ENCODE assay signal across 16 cellular contexts in the genomic region with DNA sequence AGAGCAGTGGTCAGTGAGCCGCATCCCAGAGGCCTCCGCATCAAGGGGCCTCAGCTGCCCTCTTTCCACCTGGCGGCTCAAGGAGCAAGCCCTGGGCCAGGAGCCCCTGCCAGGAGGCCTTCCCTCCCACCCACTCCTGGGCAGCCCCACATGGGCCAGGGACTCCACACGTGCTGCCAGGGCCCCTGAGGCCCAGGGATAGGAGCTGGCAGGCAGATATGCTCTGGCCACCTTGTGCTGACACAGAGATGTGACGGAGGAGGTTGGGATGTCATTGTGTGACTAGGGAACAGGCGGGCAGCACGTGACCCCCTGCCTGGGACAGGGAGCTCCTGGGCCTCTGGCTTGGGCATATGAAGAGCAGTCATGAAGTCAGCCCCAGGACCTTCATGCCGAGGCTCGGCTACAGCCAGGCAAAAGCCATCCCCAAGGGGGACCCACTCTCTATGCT.
DNase-seq lines count a peak whose midpoint lies in the region; FAIRE-seq and TF ChIP-seq lines count a peak whose summit lies in the region.
"Had no signal": no experiment of that assay in that cellular context is flagged by ENCODE, and none has a peak within 500 bp of the region (broad histone marks: within the 10 kb centered on the region; RNA-seq: fewer than 3 reads in every experiment).

No MANE protein-coding gene starts in this region.

- H2BK15ac ChIP-seq in H1 (ENCODE audit: low read length) (peak overlapping the region; percentile 75; the same call in 1 of the 2 replicates), mesendoderm (replicated peaks; ENCODE audit: low read depth) (no peak overlapping the region)

- no peaks in the 10 kb centered on the region for H3K36me3 ChIP-seq in H1 (ENCODE audit: control insufficient read depth in 2 of 4, insufficient read depth in 4 of 4, low read length in 3 of 4)
- no peaks in the 10 kb centered on the region for H3K36me3 ChIP-seq in mesendoderm (ENCODE audit: control insufficient read depth, insufficient read depth, low read length)
- no peaks in the 10 kb centered on the region for H3K36me3 ChIP-seq in thyroid gland
- no peaks in the 10 kb centered on the region for H3K36me3 ChIP-seq in brain microvascular endothelial cell (replicated peaks)

- H2BK12ac ChIP-seq in H1 (ENCODE audit: low read depth, low read length) = peak overlapping the region; percentile 98

- H3K9me3 ChIP-seq in H1 (ENCODE audit: insufficient read depth in 2 of 2, low read depth in 1 of 2, low read length in 1 of 2) (no peaks in the 10 kb centered on the region), thyroid gland (no peaks in the 10 kb centered on the region)

- H2BK120ac ChIP-seq in H1 (replicated peaks; ENCODE audit: low read depth, low read length) (peak overlapping the region; percentile 98), mesendoderm (ENCODE audit: low read depth, low read length) (no peak overlapping the region)

- H2BK5ac ChIP-seq in H1 (ENCODE audit: low read depth, low read length) (peak overlapping the region; percentile 97), mesendoderm (ENCODE audit: low read length) (peak overlapping the region; percentile 31)

- DNase-seq in DMS53 (lab: John Stamatoyannopoulos, UW) (peak; percentile 20), DMS53 treated with DMSO at 0.1 percent for 48 hours (lab: John Stamatoyannopoulos, UW; ENCODE audit: unreplicated experiment) (no peak), H1 (ENCODE audit: low read depth in 1 of 2, low spot score in 2 of 2) (no peak), mesendoderm (no peak), thyroid gland (peak in 1 of 2 donors; percentile 9), LoVo (ENCODE audit: low spot score) (no peak), brain microvascular endothelial cell (no peak), HTR-8/SVneo (ENCODE audit: insufficient read length, low spot score) (no peak)
- DNase-seq: 8988T; activated CD4-positive, alpha-beta T cell treated with anti-CD3 and anti-CD28 coated beads, Interleukin-2, amount 10 ng/mL, durations not matched to agents 24 days and 14 days; NCI-H187 treated with DMSO at 0.1 percent for 48 hours; stimulated activated naive CD4-positive, alpha-beta T cell; T-helper 9 cell; trophoblast cell had no signal

- H3K27me3 ChIP-seq in H1 (replicated peaks in 1 of 4; ENCODE audit: control insufficient read depth in 3 of 4, extremely low read depth in 1 of 4, insufficient read depth in 3 of 4, low read length in 3 of 4) (no peaks in the 10 kb centered on the region), mesendoderm (ENCODE audit: insufficient read depth, low read length, poor library complexity) (no peaks in the 10 kb centered on the region), thyroid gland (no peaks in the 10 kb centered on the region), brain microvascular endothelial cell (replicated peaks) (no peaks in the 10 kb centered on the region)

- no peak for TF ChIP-seq EP300 in H1 (IDR thresholded peaks at IDR 0.05; ENCODE audit: borderline replicate concordance in 1 of 2, low read depth in 2 of 2, low read length in 2 of 2)

- peak overlapping the region; percentile 89; the same call in 1 of the 2 replicates for H2AK5ac ChIP-seq in H1 (ENCODE audit: low read depth, low read length)
- no peak overlapping the region for H2AK5ac ChIP-seq in mesendoderm (ENCODE audit: low read length)

- peak overlapping the region; percentile 96 for H3K18ac ChIP-seq in H1 (ENCODE audit: extremely low read depth, low read length)
- H3K18ac ChIP-seq in mesendoderm (ENCODE audit: low read length) = peak overlapping the region; percentile 35

- H3K4ac ChIP-seq in H1 (replicated peaks; ENCODE audit: insufficient read length, low read depth, low read length) (peak overlapping the region; percentile 89), mesendoderm (ENCODE audit: low read depth, low read length) (peak overlapping the region; percentile 60)

- no peak for TF ChIP-seq RAD21 in H1 (IDR thresholded peaks at IDR 0.05 in 1 of 2, conservative IDR thresholded peaks at IDR 0.05 in 1 of 2; ENCODE audit: low read depth in 2 of 2, low read length in 2 of 2)

- H3K79me1 ChIP-seq in H1 (ENCODE audit: low read depth, low read length) = peaks cover 3% of the 10 kb centered on the region; the same call in 1 of the 2 replicates
- no peaks in the 10 kb centered on the region for H3K79me1 ChIP-seq in mesendoderm (ENCODE audit: low read length)

- H4K20me1 ChIP-seq in H1 (replicated peaks in 1 of 2; ENCODE audit: control insufficient read depth in 1 of 2, insufficient read depth in 2 of 2, low read length in 2 of 2) = no peaks in the 10 kb centered on the region

- CTCF ChIA-PET in H1 (lab: Charles Lee; ENCODE audit: partially characterized antibody) = interaction anchor here (0.6 to 2.9 kb wide), 5 partner anchors 10 to 361 kb away, joined by 3 to 13 read pairs (median 5); no protein-coding TSS in a partner anchor

- H3K4me1 ChIP-seq in H1 (replicated peaks in 1 of 4; ENCODE audit: control insufficient read depth in 3 of 4, insufficient read depth in 4 of 4, low read length in 3 of 4) = peaks cover 2 to 36% (median 27%) of the 10 kb centered on the region in 4 experiments
- H3K4me1 ChIP-seq in mesendoderm (ENCODE audit: control insufficient read depth, low read depth, low read length) = peaks cover 2% of the 10 kb centered on the region
- H3K4me1 ChIP-seq in thyroid gland = peaks cover 14 to 35% of the 10 kb centered on the region in 2 donors

- peak overlapping the region in 1 of 2 experiments; percentile 35; a peak in 2 of 4 replicates for H3K4me2 ChIP-seq in H1 (ENCODE audit: insufficient read depth in 1 of 2, low read depth in 2 of 2, low read length in 2 of 2)
- H3K4me2 ChIP-seq in mesendoderm (ENCODE audit: low read length) = no peak overlapping the region

- no peak for TF ChIP-seq CTCF in H1 (IDR thresholded peaks at IDR 0.05; ENCODE audit: control extremely low read depth in 1 of 3, insufficient read depth in 1 of 3, low read depth in 1 of 3, low read length in 3 of 3)
- TF ChIP-seq CTCF in thyroid gland (IDR thresholded peaks at IDR 0.05) = no peak
- TF ChIP-seq CTCF in brain microvascular endothelial cell (IDR thresholded peaks at IDR 0.05; ENCODE audit: low read depth, low read length, missing control alignments) = no peak

- H3K14ac ChIP-seq in H1 (ENCODE audit: insufficient read length) = no peak overlapping the region

- peaks cover 3% of the 10 kb centered on the region; the same call in 1 of the 2 replicates for H3K23me2 ChIP-seq in H1 (ENCODE audit: low read depth, low read length)

- no peak overlapping the region for H3K4me3 ChIP-seq in H1 (ENCODE audit: extremely low read depth in 1 of 4, insufficient read depth in 2 of 4, low read depth in 3 of 4, low read length in 4 of 4)
- H3K4me3 ChIP-seq in mesendoderm (ENCODE audit: low read length) = no peak overlapping the region
- no peak overlapping the region for H3K4me3 ChIP-seq in thyroid gland (replicated peaks in 1 of 3)
- no peak overlapping the region for H3K4me3 ChIP-seq in brain microvascular endothelial cell (ENCODE audit: low read depth, low read length)
- H3K4me3 ChIP-seq: SK-N-MC had no signal

- intact Hi-C loops in thyroid gland (cut with DNase I) = no loop called here

- H4K5ac ChIP-seq in H1 (ENCODE audit: insufficient read length, low read depth, low read length) = peak overlapping the region; percentile 74
- H4K5ac ChIP-seq in mesendoderm (ENCODE audit: low read length) = no peak overlapping the region

- 0 out of 2 replicates have a peak overlapping the region, but pooled peaks have one; percentile 52 for H2AFZ ChIP-seq in H1 (ENCODE audit: low read length)

- H2BK20ac ChIP-seq in H1 (ENCODE audit: low read length) = peak overlapping the region; percentile 92

- WGBS in H1 (ENCODE audit: extremely low coverage in 1 of 2, insufficient coverage in 1 of 2, insufficient read length in 1 of 2, insufficient replicate concordance in 2 of 2, low coverage in 1 of 2, low lambda C conversion rate in 2 of 2, missing lambda C conversion rate in 1 of 2), 2 experiments = 76% methylated on average over 9 of the region's 9 CpGs; no CpG with 5 or more reads in 1 of the 2 experiments
- WGBS in mesendoderm (ENCODE audit: extremely low coverage, insufficient coverage, low lambda C conversion rate) = no CpG with 5 or more reads among the region's 9 CpGs
- WGBS in thyroid gland, 2 donors = 77 to 95% methylated on average over 4 to 8 of the region's 9 CpGs

- H3K27ac ChIP-seq in H1 (ENCODE audit: low read depth, low read length) (peak overlapping the region; percentile 50; the same call in 1 of the 2 replicates), mesendoderm (ENCODE audit: low read depth, low read length) (peak overlapping the region; percentile 13), thyroid gland (peak overlapping the region; percentile 57 to 74 (median 60)), brain microvascular endothelial cell (no peak overlapping the region)
- H3K27ac ChIP-seq: SK-N-MC had no signal

- H4K8ac ChIP-seq in H1 (ENCODE audit: extremely low read depth, insufficient read depth, low read length) = peak overlapping the region; percentile 45; the same call in 1 of the 2 replicates
- no peak overlapping the region for H4K8ac ChIP-seq in mesendoderm (ENCODE audit: low read depth, low read length)

- in situ Hi-C loops in brain microvascular endothelial cell (cut with HindIII; ENCODE audit: low pct_ligation_motif_present, low sequenced_read_pairs) = no loop called here

- TF ChIP-seq POLR2A in H1 (IDR thresholded peaks at IDR 0.05; ENCODE audit: control extremely low read depth in 1 of 2, low read depth in 2 of 2, low read length in 2 of 2) = no peak
- no peak for TF ChIP-seq POLR2A in thyroid gland (IDR thresholded peaks at IDR 0.05)

- H3K9ac ChIP-seq in H1 (replicated peaks in 1 of 4; ENCODE audit: extremely low read depth in 1 of 4, low read depth in 3 of 4, low read length in 3 of 4) (no peak overlapping the region), mesendoderm (ENCODE audit: low read length) (no peak overlapping the region)

- H3K79me2 ChIP-seq in H1 (ENCODE audit: control insufficient read depth in 1 of 2, insufficient read depth in 2 of 2, low read length in 2 of 2) (no peaks in the 10 kb centered on the region), mesendoderm (ENCODE audit: control insufficient read depth, insufficient read depth, low read length) (no peaks in the 10 kb centered on the region)

- POLR2A ChIA-PET in H1 (lab: Charles Lee; ENCODE audit: partially characterized antibody) = interaction anchor here (1.8 to 2.0 kb wide), 2 partner anchors 8 to 10 kb away, joined by 5 to 6 read pairs; no protein-coding TSS in a partner anchor

- H3K23ac ChIP-seq in H1 (ENCODE audit: insufficient read length) (no peak overlapping the region), mesendoderm (ENCODE audit: low read length) (no peak overlapping the region)

- peak overlapping the region; percentile 100 for H4K91ac ChIP-seq in H1 (replicated peaks; ENCODE audit: insufficient read length, low read length)

- H3K56ac ChIP-seq in H1 (replicated peaks; ENCODE audit: insufficient read length, low read depth, low read length) (peak overlapping the region; percentile 49), mesendoderm (ENCODE audit: low read length) (peak overlapping the region; percentile 39)

- FAIRE-seq in H1 (lab: Jason Lieb, UNC) (no peak), HTR-8/SVneo (lab: Jason Lieb, UNC) (no peak)
- FAIRE-seq: colon had no signal

TF ChIP-seq in H1, 55 proteins besides CTCF, POLR2A, EP300 and RAD21:
- no peak for TF ChIP-seq RXRA (IDR thresholded peaks at IDR 0.05; ENCODE audit: insufficient read depth, low read depth, low read length)
- TF ChIP-seq FOSL1 (IDR thresholded peaks at IDR 0.05; ENCODE audit: insufficient read depth, low read depth, low read length) = no peak
